Comparison of ENCODE assay signal across 38 cellular contexts in the genomic region with DNA sequence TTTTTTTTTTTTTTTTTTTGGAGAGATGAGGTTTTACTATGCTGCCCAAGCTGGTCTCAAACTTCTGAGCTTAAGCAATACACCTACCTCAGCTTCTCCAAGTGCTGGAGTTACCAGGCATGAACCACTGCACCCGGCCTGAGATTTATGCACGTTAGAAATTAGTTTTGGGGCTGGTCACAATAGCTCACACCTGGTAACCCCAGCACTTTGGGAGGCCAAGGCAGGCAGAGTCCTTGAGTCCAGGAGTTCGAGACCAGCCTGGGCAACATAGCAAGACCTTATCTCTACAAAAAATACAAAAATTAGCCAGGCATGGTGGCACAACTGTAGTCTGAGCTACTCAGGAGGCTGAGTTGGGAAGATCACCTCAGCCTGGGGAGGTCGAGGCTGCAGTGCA. TPM values are rescaled to one million over a fixed set of nuclear protein-coding genes. Genes with fewer than 3 reads are reported as not detected.
"Had no signal": no experiment of that assay in that cellular context is flagged by ENCODE, and none has a peak within 500 bp of the region (broad histone marks: within the 10 kb centered on the region; RNA-seq: fewer than 3 reads in every experiment).

No MANE protein-coding gene starts in this region.

- ATAC-seq: activated naive CD4-positive, alpha-beta T cell treated with anti-CD3 and anti-CD28 coated beads, Interleukin-2, amount 50 U/mL, for 72 hours; activated naive CD8-positive, alpha-beta T cell treated with anti-CD3 and anti-CD28 coated beads, Interleukin-2, amount 50 U/mL, for 24 hours; activated T-cell treated with anti-CD3 and anti-CD28 coated beads, Interleukin-2, amount 50 U/mL, for 4 hours; activated T-cell treated with anti-CD3 and anti-CD28 coated beads, Interleukin-2, amount 50 U/mL, for 72 hours; activated T-helper 17 cell treated with anti-CD3 and anti-CD28 coated beads, Interleukin-2, amount 50 U/mL, for 72 hours; body of pancreas had no signal

- H3K27ac ChIP-seq: adrenal gland, ascending aorta, body of pancreas, brain microvascular endothelial cell, breast epithelium, cardiac muscle cell had no signal

- H3K27ac Mint-ChIP-seq: activated naive CD4-positive, alpha-beta T cell treated with anti-CD3 and anti-CD28 coated beads for 36 hours; activated naive CD4-positive, alpha-beta T cell treated with anti-CD3 and anti-CD28 coated beads, Interleukin-2, amount 10 ng/mL, durations not matched to agents 7 days and 5 days; activated naive CD4-positive, alpha-beta T cell treated with anti-CD3 and anti-CD28 coated beads, Interleukin-2, amount 50 U/mL, for 24 hours; activated naive CD4-positive, alpha-beta T cell treated with anti-CD3 and anti-CD28 coated beads, Interleukin-2, amount 50 U/mL, for 72 hours; activated naive CD8-positive, alpha-beta T cell; activated naive CD8-positive, alpha-beta T cell treated with anti-CD3 and anti-CD28 coated beads for 36 hours; activated naive CD8-positive, alpha-beta T cell treated with anti-CD3 and anti-CD28 coated beads, Interleukin-2, amount 10 ng/mL, durations not matched to agents 7 days and 5 days; activated naive CD8-positive, alpha-beta T cell treated with anti-CD3 and anti-CD28 coated beads, Interleukin-2, amount 50 U/mL, for 24 hours; activated T-cell treated with anti-CD3 and anti-CD28 coated beads, Interleukin-2, amount 50 U/mL, for 24 hours; activated T-cell treated with anti-CD3 and anti-CD28 coated beads, Interleukin-2, amount 50 U/mL, for 72 hours; activated T-helper 1 cell treated with anti-CD3 and anti-CD28 coated beads, Interleukin-12 subunit alpha, Interleukin-12 subunit beta, Interleukin-2, Interleukin-4 antibody, amounts not matched to agents 30 ng/mL and 10 ng/mL and 1 ng/mL, durations not matched to agents 14 hours and 24 hours and 36 hours; activated T-helper 17 cell treated with anti-CD3 and anti-CD28 coated beads, Interleukin-2, amount 50 U/mL, for 72 hours; activated T-helper 2 cell treated with anti-CD3 and anti-CD28 coated beads, Interferon-gamma antibody, Interleukin-2, Interleukin-4, amounts not matched to agents 10 μg/mL and 5 μg/mL and 100 μg/mL, durations not matched to agents 14 hours and 24 hours and 36 hours; brain had no signal

- H3K4me1 ChIP-seq: adrenal gland, ascending aorta, breast epithelium had no signal

- H3K27me3 ChIP-seq: adrenal gland, ascending aorta, body of pancreas, brain microvascular endothelial cell, breast epithelium, cardiac muscle cell had no signal

- H3K9me3 ChIP-seq: adrenal gland, ascending aorta, body of pancreas, breast epithelium had no signal

- H3K4me3 ChIP-seq: adrenal gland, ascending aorta, body of pancreas, breast epithelium, cardiac muscle cell had no signal

- H3K36me3 ChIP-seq: adrenal gland, ascending aorta, brain microvascular endothelial cell, breast epithelium, cardiac muscle cell had no signal

- DNase-seq: activated effector memory CD4-positive, alpha-beta T cell treated with anti-CD3 and anti-CD28 coated beads, Interleukin-2, amount 50 U/mL, for 16 hours; activated effector memory CD4-positive, alpha-beta T cell treated with Interleukin-2 at 50 U/mL for 16 hours; activated gamma-delta T cell; activated gamma-delta T cell treated with Interleukin-2 at 50 U/mL for 16 hours; activated naive CD4-positive, alpha-beta T cell; activated naive CD4-positive, alpha-beta T cell treated with anti-CD3 and anti-CD28 coated beads for 36 hours; activated naive CD4-positive, alpha-beta T cell treated with anti-CD3 and anti-CD28 coated beads, Interleukin-2, amount 10 ng/mL, durations not matched to agents 7 days and 5 days; activated naive CD4-positive, alpha-beta T cell treated with anti-CD3 and anti-CD28 coated beads, Interleukin-2, amount 50 U/mL, for 16 hours; activated naive CD4-positive, alpha-beta T cell treated with Interleukin-2 at 50 U/mL for 16 hours; activated naive CD8-positive, alpha-beta T cell treated with anti-CD3 and anti-CD28 coated beads for 36 hours; activated naive CD8-positive, alpha-beta T cell treated with anti-CD3 and anti-CD28 coated beads, Interleukin-2, amount 10 ng/mL, durations not matched to agents 7 days and 5 days; activated naive CD8-positive, alpha-beta T cell treated with anti-CD3 and anti-CD28 coated beads, Interleukin-2, amount 50 U/mL, for 24 hours; activated T-cell treated with anti-CD3 and anti-CD28 coated beads, Interleukin-2, amount 50 U/mL, for 1 hour; activated T-cell treated with anti-CD3 and anti-CD28 coated beads, Interleukin-2, amount 50 U/mL, for 24 hours; activated T-cell treated with anti-CD3 and anti-CD28 coated beads, Interleukin-2, amount 50 U/mL, for 4 hours; activated T-cell treated with anti-CD3 and anti-CD28 coated beads, Interleukin-2, amount 50 U/mL, for 48 hours; activated T-cell treated with anti-CD3 and anti-CD28 coated beads, Interleukin-2, amount 50 U/mL, for 72 hours; adrenal gland; amniotic stem cell; amygdala; anterior cingulate cortex; aorta; body of pancreas; brain microvascular endothelial cell; caudate nucleus; central memory CD4-positive, alpha-beta T cell; cerebellar nuclear complex had no signal

- H3K36me3 Mint-ChIP-seq: activated naive CD4-positive, alpha-beta T cell treated with anti-CD3 and anti-CD28 coated beads, Interleukin-2, amount 10 ng/mL, durations not matched to agents 7 days and 5 days; activated naive CD4-positive, alpha-beta T cell treated with anti-CD3 and anti-CD28 coated beads, Interleukin-2, amount 50 U/mL, for 24 hours; activated naive CD4-positive, alpha-beta T cell treated with anti-CD3 and anti-CD28 coated beads, Interleukin-2, amount 50 U/mL, for 72 hours; activated naive CD8-positive, alpha-beta T cell; activated naive CD8-positive, alpha-beta T cell treated with anti-CD3 and anti-CD28 coated beads for 36 hours; activated naive CD8-positive, alpha-beta T cell treated with anti-CD3 and anti-CD28 coated beads, Interleukin-2, amount 10 ng/mL, durations not matched to agents 7 days and 5 days; brain had no signal

- H3K4me1 Mint-ChIP-seq: activated naive CD4-positive, alpha-beta T cell treated with anti-CD3 and anti-CD28 coated beads, Interleukin-2, amount 10 ng/mL, durations not matched to agents 7 days and 5 days; activated naive CD4-positive, alpha-beta T cell treated with anti-CD3 and anti-CD28 coated beads, Interleukin-2, amount 50 U/mL, for 24 hours; activated naive CD8-positive, alpha-beta T cell treated with anti-CD3 and anti-CD28 coated beads for 36 hours; activated naive CD8-positive, alpha-beta T cell treated with anti-CD3 and anti-CD28 coated beads, Interleukin-2, amount 10 ng/mL, durations not matched to agents 7 days and 5 days; activated naive CD8-positive, alpha-beta T cell treated with anti-CD3 and anti-CD28 coated beads, Interleukin-2, amount 50 U/mL, for 24 hours; activated T-helper 17 cell treated with anti-CD3 and anti-CD28 coated beads, Interleukin-2, amount 50 U/mL, for 72 hours; central memory CD8-positive, alpha-beta T cell had no signal

- H3K4me3 Mint-ChIP-seq: activated naive CD4-positive, alpha-beta T cell treated with anti-CD3 and anti-CD28 coated beads for 36 hours; activated naive CD4-positive, alpha-beta T cell treated with anti-CD3 and anti-CD28 coated beads, Interleukin-2, amount 10 ng/mL, durations not matched to agents 7 days and 5 days; activated naive CD4-positive, alpha-beta T cell treated with anti-CD3 and anti-CD28 coated beads, Interleukin-2, amount 50 U/mL, for 24 hours; activated naive CD8-positive, alpha-beta T cell; activated naive CD8-positive, alpha-beta T cell treated with anti-CD3 and anti-CD28 coated beads for 36 hours; activated naive CD8-positive, alpha-beta T cell treated with anti-CD3 and anti-CD28 coated beads, Interleukin-2, amount 10 ng/mL, durations not matched to agents 7 days and 5 days; activated naive CD8-positive, alpha-beta T cell treated with anti-CD3 and anti-CD28 coated beads, Interleukin-2, amount 50 U/mL, for 24 hours; activated T-cell treated with anti-CD3 and anti-CD28 coated beads, Interleukin-2, amount 50 U/mL, for 24 hours; activated T-cell treated with anti-CD3 and anti-CD28 coated beads, Interleukin-2, amount 50 U/mL, for 4 hours; activated T-cell treated with anti-CD3 and anti-CD28 coated beads, Interleukin-2, amount 50 U/mL, for 72 hours; activated T-helper 1 cell treated with anti-CD3 and anti-CD28 coated beads, Interleukin-12 subunit alpha, Interleukin-12 subunit beta, Interleukin-2, Interleukin-4 antibody, amounts not matched to agents 30 ng/mL and 10 ng/mL and 1 ng/mL, durations not matched to agents 14 hours and 24 hours and 36 hours; activated T-helper 17 cell treated with anti-CD3 and anti-CD28 coated beads, Interleukin-2, amount 50 U/mL, for 72 hours; brain; central memory CD8-positive, alpha-beta T cell had no signal

- H3K9me3 Mint-ChIP-seq: activated naive CD4-positive, alpha-beta T cell treated with anti-CD3 and anti-CD28 coated beads for 36 hours; activated naive CD4-positive, alpha-beta T cell treated with anti-CD3 and anti-CD28 coated beads, Interleukin-2, amount 10 ng/mL, durations not matched to agents 7 days and 5 days; activated naive CD4-positive, alpha-beta T cell treated with anti-CD3 and anti-CD28 coated beads, Interleukin-2, amount 50 U/mL, for 24 hours; activated naive CD4-positive, alpha-beta T cell treated with anti-CD3 and anti-CD28 coated beads, Interleukin-2, amount 50 U/mL, for 72 hours; activated naive CD8-positive, alpha-beta T cell treated with anti-CD3 and anti-CD28 coated beads for 36 hours; activated naive CD8-positive, alpha-beta T cell treated with anti-CD3 and anti-CD28 coated beads, Interleukin-2, amount 10 ng/mL, durations not matched to agents 7 days and 5 days; activated naive CD8-positive, alpha-beta T cell treated with anti-CD3 and anti-CD28 coated beads, Interleukin-2, amount 50 U/mL, for 24 hours; activated T-cell treated with anti-CD3 and anti-CD28 coated beads, Interleukin-2, amount 50 U/mL, for 4 hours; activated T-cell treated with anti-CD3 and anti-CD28 coated beads, Interleukin-2, amount 50 U/mL, for 72 hours; activated T-helper 1 cell treated with anti-CD3 and anti-CD28 coated beads, Interleukin-12 subunit alpha, Interleukin-12 subunit beta, Interleukin-2, Interleukin-4 antibody, amounts not matched to agents 30 ng/mL and 10 ng/mL and 1 ng/mL, durations not matched to agents 14 hours and 24 hours and 36 hours; activated T-helper 17 cell treated with anti-CD3 and anti-CD28 coated beads, Interleukin-2, amount 50 U/mL, for 72 hours; activated T-helper 2 cell treated with anti-CD3 and anti-CD28 coated beads, Interferon-gamma antibody, Interleukin-2, Interleukin-4, amounts not matched to agents 10 μg/mL and 5 μg/mL and 100 μg/mL, durations not matched to agents 14 hours and 24 hours and 36 hours; central memory CD8-positive, alpha-beta T cell had no signal

RNA-seq across cellular contexts. Expression of a gene that starts 51.9 kb away (rescaled TPM):
- total RNA-seq: activated T-helper 17 cell treated with anti-CD3 and anti-CD28 coated beads, Interleukin-2, amount 50 U/mL, for 72 hours; ascending aorta had no signal
